26 cellular contexts compared by ENCODE assay signal in the genomic region with DNA sequence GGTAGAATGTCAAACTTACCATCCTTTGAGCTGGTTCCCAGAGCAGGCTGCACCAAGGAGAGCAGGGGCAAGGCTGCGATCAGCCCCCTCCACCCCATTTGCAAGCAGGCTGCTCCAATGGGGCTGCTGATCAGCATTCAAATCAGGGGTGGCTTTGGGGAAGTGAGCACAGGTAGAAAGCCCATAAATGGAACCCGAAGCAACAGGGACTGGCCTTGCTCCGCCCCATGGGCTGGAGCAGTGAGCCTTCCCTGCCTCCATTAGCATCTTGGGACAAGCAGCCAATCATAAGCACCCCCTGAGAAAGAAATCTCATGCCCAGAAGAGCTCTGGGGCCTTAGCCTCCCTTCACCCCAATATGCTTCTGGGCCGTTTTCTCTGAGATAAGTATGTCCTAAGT.
"Had no signal": no experiment of that assay in that cellular context is flagged by ENCODE, and none has a peak within 500 bp of the region (broad histone marks: within the 10 kb centered on the region; RNA-seq: fewer than 3 reads in every experiment).

No MANE protein-coding gene starts in this region.

- H3K27me3 ChIP-seq: breast epithelium, pancreas, upper lobe of right lung had no signal

- H3K4me3 ChIP-seq: breast epithelium, pancreas, psoas muscle, smooth muscle cell, upper lobe of right lung had no signal

- H3K4me2 ChIP-seq: smooth muscle cell had no signal

- DNase-seq: activated CD4-positive, alpha-beta memory T cell treated with anti-CD3 and anti-CD28 coated beads for 36 hours; activated CD4-positive, alpha-beta T cell treated with anti-CD3 and anti-CD28 coated beads, Interleukin-2, amount 10 ng/mL, durations not matched to agents 24 days and 14 days; activated naive CD4-positive, alpha-beta T cell; activated T-cell treated with anti-CD3 and anti-CD28 coated beads for 4 hours; activated T-cell treated with anti-CD3 and anti-CD28 coated beads, Interleukin-2, amount 50 U/mL, for 72 hours; central memory CD4-positive, alpha-beta T cell; endodermal cell; hippocampal formation; mammary epithelial cell; naive thymus-derived CD4-positive, alpha-beta T cell; nucleus accumbens; pancreas; psoas muscle; stimulated activated CD4-positive, alpha-beta T cell treated with anti-CD3 and anti-CD28 coated beads, Interleukin-1b, Interleukin-23, amount 100 ng/mL, for 48 hours; stimulated activated CD4-positive, alpha-beta T cell treated with anti-CD3 and anti-CD28 coated beads, Interleukin-4, amount 100 ng/mL, for 4 hours; stimulated activated CD8-positive, alpha-beta memory T cell treated with anti-CD3 and anti-CD28 coated beads, Interleukin-4, amount 100 ng/mL, for 48 hours; stimulated activated naive CD8-positive, alpha-beta T cell treated with anti-CD3 and anti-CD28 coated beads, Interleukin-15, amount 100 ng/mL, for 72 hours; substantia nigra; T-cell; upper lobe of right lung had no signal

- H3K36me3 ChIP-seq: breast epithelium had no signal

- ATAC-seq: activated CD4-positive, CD25-positive, alpha-beta regulatory T cell treated with anti-CD3 and anti-CD28 coated beads, Interleukin-2, amount 50 U/mL, for 24 hours; activated naive CD4-positive, alpha-beta T cell treated with anti-CD3 and anti-CD28 coated beads, Interleukin-2, amount 50 U/mL, for 72 hours; activated T-cell treated with anti-CD3 and anti-CD28 coated beads, Interleukin-2, amount 50 U/mL, for 72 hours; esophagus mucosa; naive thymus-derived CD4-positive, alpha-beta T cell; psoas muscle; stimulated activated memory B cell treated with anti-CD40 and anti-IgM and Interleukin-4, amounts not matched to agents 10 μg/mL and 1 μg/mL and 100 μg/mL, for 72 hours; stimulated activated naive CD8-positive, alpha-beta T cell treated with anti-CD3 and anti-CD28 coated beads, Interleukin-15, amount 100 ng/mL, for 72 hours; T-cell; upper lobe of right lung had no signal

- H3K9me3 ChIP-seq: breast epithelium, pancreas, psoas muscle, upper lobe of right lung had no signal

- H3K4me1 ChIP-seq: breast epithelium, pancreas, psoas muscle had no signal

- H3K27ac ChIP-seq: breast epithelium, pancreas, psoas muscle had no signal
